ENCODE assay signal across 24 cellular contexts in genomic region chr7:120942861-120943260, GRCh38. TPM values are rescaled to one million over a fixed set of nuclear protein-coding genes. Genes with fewer than 3 reads are reported as not detected.
"Had no signal": no experiment of that assay in that cellular context is flagged by ENCODE, and none has a peak within 500 bp of the region (broad histone marks: within the 10 kb centered on the region; RNA-seq: fewer than 3 reads in every experiment).

No MANE protein-coding gene starts in this region.

- ATAC-seq: HepG2, Panc1, PC-3 had no signal

- FAIRE-seq: HepG2 had no signal

- DNase-seq: IMR-90, Karpas-422, KG1, MM.1S, NCI-H1092 treated with DMSO at 0.1 percent for 48 hours, NCI-H1436, NCI-H187, NCI-H2029, NCI-H2081 treated with DMSO at 0.1 percent for 48 hours, NCI-H2171, NCI-H226, NCI-H446, NCI-H510A, NCI-H524 treated with DMSO at 0.1 percent for 48 hours, NCI-H69, NCI-H774, PC-3, SHP77, SK-N-SH, SW 1271 had no signal

- H3K9me3 ChIP-seq: SK-N-SH had no signal

- H3K27ac ChIP-seq: RWPE1 had no signal

RNA-seq across cellular contexts. Expression of gene CPED1, which starts 45.6 kb away (rescaled TPM):
- total RNA-seq: OCI-LY7 had no signal
